In genomic region chr6:78844899-78845298, GRCh38 we compare ENCODE assay signal across 15 cellular contexts. TPM values are rescaled to one million over a fixed set of nuclear protein-coding genes. Genes with fewer than 3 reads are reported as not detected.
DNase-seq lines count a peak whose midpoint lies in the region; ATAC-seq, FAIRE-seq and TF ChIP-seq lines count a peak whose summit lies in the region.
"Had no signal": no experiment of that assay in that cellular context is flagged by ENCODE, and none has a peak within 500 bp of the region (broad histone marks: within the 10 kb centered on the region; RNA-seq: fewer than 3 reads in every experiment).

No MANE protein-coding gene starts in this region.

- intact Hi-C loops in MCF 10A (cut with micrococcal nuclease) = no loop called here
- intact Hi-C loops in breast epithelium (cut with DNase I; ENCODE audit: low total_unique reads) = no loop called here
- intact Hi-C loops in body of pancreas (cut with DNase I) = no loop called here
- intact Hi-C loops in pancreas (cut with DNase I) = no loop called here

- H3K36me3 Mint-ChIP-seq in MCF 10A (ENCODE audit: insufficient read depth, unreplicated experiment) (no peaks in the 10 kb centered on the region), HFFc6 (ENCODE audit: low read depth) (no peaks in the 10 kb centered on the region)
- H3K36me3 Mint-ChIP-seq in CD8-positive, alpha-beta memory T cell = peaks cover 0 to 6% (median 0%) of the 10 kb centered on the region in 3 donors

- WGBS in body of pancreas, 2 donors = 15 to 17% methylated on average over 2 of the region's 2 CpGs
- WGBS in pancreas, 2 donors = 22 to 31% methylated on average over 2 of the region's 2 CpGs

- no peaks in the 10 kb centered on the region for H3K27me3 ChIP-seq in breast epithelium
- H3K27me3 ChIP-seq in body of pancreas = no peaks in the 10 kb centered on the region
- no peaks in the 10 kb centered on the region for H3K27me3 ChIP-seq in pancreas
- no peaks in the 10 kb centered on the region for H3K27me3 ChIP-seq in CD8-positive, alpha-beta memory T cell (ENCODE audit: insufficient read depth, low read length, poor library complexity, severe bottlenecking)

- H3K4me1 Mint-ChIP-seq in MCF 10A (ENCODE audit: insufficient read depth, unreplicated experiment) = no peaks in the 10 kb centered on the region
- no peaks in the 10 kb centered on the region for H3K4me1 Mint-ChIP-seq in HFFc6 (ENCODE audit: low read depth)
- no peaks in the 10 kb centered on the region for H3K4me1 Mint-ChIP-seq in CD8-positive, alpha-beta memory T cell
- H3K4me1 Mint-ChIP-seq: B cell had no signal

- no peak overlapping the region for H3K27ac Mint-ChIP-seq in MCF 10A (ENCODE audit: low read depth, unreplicated experiment)
- no peak overlapping the region for H3K27ac Mint-ChIP-seq in HFFc6
- H3K27ac Mint-ChIP-seq in CD8-positive, alpha-beta memory T cell = no peak overlapping the region
- H3K27ac Mint-ChIP-seq: B cell; CD4-positive, alpha-beta T cell; GM23338 had no signal

- CTCF ChIA-PET in MCF 10A (lab: Yijun Ruan, JAX) = no interaction called here
- CTCF ChIA-PET in CD8-positive, alpha-beta memory T cell (lab: Charles Lee) = no interaction called here

- POLR2A ChIA-PET in MCF 10A (lab: Yijun Ruan, JAX) = no interaction called here
- POLR2A ChIA-PET in CD8-positive, alpha-beta memory T cell (lab: Charles Lee) = no interaction called here

- peak; percentile 87 for ATAC-seq in body of pancreas
- ATAC-seq in pancreas = peak; percentile 53 to 89 (median 78)
- ATAC-seq: GM23338 had no signal

- H3K27ac ChIP-seq in breast epithelium (no peak overlapping the region), body of pancreas (peak overlapping the region in 1 of 4 donors; percentile 20), pancreas (no peak overlapping the region)
- H3K27ac ChIP-seq in CD8-positive, alpha-beta memory T cell (ENCODE audit: low read depth, low read length) = no peak overlapping the region

- H3K4me3 ChIP-seq in breast epithelium (no peak overlapping the region), body of pancreas (no peak overlapping the region), pancreas (no peak overlapping the region)
- H3K4me3 ChIP-seq in CD8-positive, alpha-beta memory T cell (ENCODE audit: low read length) = no peak overlapping the region
- H3K4me3 ChIP-seq: GM23338 had no signal

- no TSS peak for BruUV-seq in MCF 10A (replicated peaks; lab: Mats Ljungman, UMichigan)

- H3K27me3 Mint-ChIP-seq in MCF 10A (ENCODE audit: insufficient read depth, unreplicated experiment) = no peaks in the 10 kb centered on the region
- no peaks in the 10 kb centered on the region; the same call in 1 of the 2 replicates for H3K27me3 Mint-ChIP-seq in HFFc6 (ENCODE audit: insufficient read depth)
- H3K27me3 Mint-ChIP-seq in CD8-positive, alpha-beta memory T cell = peaks cover 2% of the 10 kb centered on the region in 2 donors

- TF ChIP-seq POLR2A in breast epithelium (IDR thresholded peaks at IDR 0.05) = no peak
- TF ChIP-seq POLR2A in body of pancreas (IDR thresholded peaks at IDR 0.05) = no peak

- H3K36me3 ChIP-seq in breast epithelium (no peaks in the 10 kb centered on the region), body of pancreas (replicated peaks in 1 of 2; ENCODE audit: insufficient read depth in 1 of 2, low read depth in 2 of 2) (no peaks in the 10 kb centered on the region), pancreas (no peaks in the 10 kb centered on the region)
- H3K36me3 ChIP-seq in CD8-positive, alpha-beta memory T cell (ENCODE audit: insufficient read depth, low read length) = no peaks in the 10 kb centered on the region

- H3K9me3 ChIP-seq in breast epithelium = no peaks in the 10 kb centered on the region
- H3K9me3 ChIP-seq in body of pancreas = no peaks in the 10 kb centered on the region
- H3K9me3 ChIP-seq in pancreas = no peaks in the 10 kb centered on the region
- H3K9me3 ChIP-seq in CD8-positive, alpha-beta memory T cell (ENCODE audit: low read length) = no peaks in the 10 kb centered on the region

- H3K4me1 ChIP-seq in breast epithelium (no peaks in the 10 kb centered on the region), body of pancreas (peaks cover 14% of the 10 kb centered on the region), pancreas (no peaks in the 10 kb centered on the region)
- no peaks in the 10 kb centered on the region for H3K4me1 ChIP-seq in CD8-positive, alpha-beta memory T cell (ENCODE audit: insufficient read depth, low read length)

- H3K9me3 Mint-ChIP-seq in MCF 10A (ENCODE audit: unreplicated experiment) (no peaks in the 10 kb centered on the region), HFFc6 (no peaks in the 10 kb centered on the region)
- no peaks in the 10 kb centered on the region for H3K9me3 Mint-ChIP-seq in CD8-positive, alpha-beta memory T cell
- H3K9me3 Mint-ChIP-seq: CD4-positive, alpha-beta T cell; GM23338 had no signal

- H3K4me3 Mint-ChIP-seq in MCF 10A (ENCODE audit: unreplicated experiment) (no peak overlapping the region), HFFc6 (no peak overlapping the region)
- no peak overlapping the region for H3K4me3 Mint-ChIP-seq in CD8-positive, alpha-beta memory T cell
- H3K4me3 Mint-ChIP-seq: B cell; CD4-positive, alpha-beta T cell; GM23338 had no signal

- TF ChIP-seq CTCF in MCF 10A (IDR thresholded peaks at IDR 0.05; ENCODE audit: unreplicated experiment) (no peak), breast epithelium (IDR thresholded peaks at IDR 0.05) (no peak), body of pancreas (IDR thresholded peaks at IDR 0.05) (no peak), pancreas (IDR thresholded peaks at IDR 0.05) (no peak), HFFc6 (IDR thresholded peaks at IDR 0.05) (no peak)

- DNase-seq in MCF 10A (ENCODE audit: unreplicated experiment) (peak; percentile 32), breast epithelium (ENCODE audit: low spot score in 2 of 2) (no peak), body of pancreas (peak; percentile 30 to 54 (median 40)), pancreas (peak in 3 of 6 donors; percentile 8 to 36 (median 13)), putamen (ENCODE audit: low spot score) (no peak), HFFc6 (no peak)
- no peak for DNase-seq in CD8-positive, alpha-beta memory T cell
- DNase-seq: C1 segment of cervical spinal cord; CD4-positive, alpha-beta T cell; H7; IMR-90 had no signal

- no peak for FAIRE-seq in pancreas (lab: Jason Lieb, UNC)
- FAIRE-seq: A204.1, GM18507 had no signal

RNA-seq across cellular contexts. Expression of gene IRAK1BP1, which starts 22.5 kb away (rescaled TPM):
- 4.6 and 6.6 TPM in 2 replicates for total RNA-seq in MCF 10A (2022)
- total RNA-seq in breast epithelium = 1 to 10 TPM; 3.5 to 10.0 (median 4.3) TPM
- 1 to 10 TPM; 6.9 to 9.3 TPM for total RNA-seq in body of pancreas
- 1 to 10 TPM; 2.4 to 5.6 (median 4.0) TPM for total RNA-seq in pancreas
- polyA plus RNA-seq in pancreas = 1 to 10 TPM; 2.4 to 2.5 TPM
- 1 to 10 TPM; 1.8 to 2.6 (median 2.3) TPM for total RNA-seq in HFFc6 (2021; fragmentation: NEBNext Ultra II Directional; extraction: Animal tissue kit (Norgen Biotek cat#: 25700))
- total RNA-seq in CD8-positive, alpha-beta memory T cell = 1 to 10 TPM; 2.9 to 3.1 TPM
- polyA plus RNA-seq in CD8-positive, alpha-beta memory T cell = 0.99 TPM

Comparison
In these comparisons a context has a peak if more than half of its experiments do, and no peak if none do; other contexts are left out.
1. DNase-seq: peak in MCF 10A (single experiment) and body of pancreas (4 of 4); none in breast epithelium (0 of 2), putamen (single experiment), HFFc6 (single experiment) and CD8-positive, alpha-beta memory T cell (0 of 5).